Comparison of ENCODE assay signal across 18 cellular contexts in the genomic region with DNA sequence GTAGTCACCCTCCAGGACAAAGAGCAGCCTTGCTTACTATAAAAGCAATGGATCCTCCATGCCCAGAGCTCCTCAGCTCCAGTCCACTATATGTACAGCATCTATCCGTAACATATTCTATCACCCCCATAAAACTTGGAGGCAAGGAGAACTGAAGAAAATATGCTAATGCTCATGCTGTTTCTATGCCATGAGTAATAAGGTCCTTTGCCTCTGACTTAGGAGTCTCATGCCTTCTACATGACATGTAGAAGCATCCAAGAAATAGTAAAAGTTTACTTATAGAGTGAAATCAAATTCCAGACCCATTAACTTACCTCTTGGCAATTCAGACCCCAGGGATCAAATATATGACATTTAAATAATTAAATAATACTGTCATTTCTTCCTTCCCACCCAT.
"Had no signal": no experiment of that assay in that cellular context is flagged by ENCODE, and none has a peak within 500 bp of the region (broad histone marks: within the 10 kb centered on the region; RNA-seq: fewer than 3 reads in every experiment).

No MANE protein-coding gene starts in this region.

- H3K9me3 Mint-ChIP-seq: activated naive CD8-positive, alpha-beta T cell treated with anti-CD3 and anti-CD28 coated beads, Interleukin-2, amount 50 U/mL, for 24 hours; neural crest cell had no signal

- ATAC-seq: activated naive CD8-positive, alpha-beta T cell treated with anti-CD3 and anti-CD28 coated beads, Interleukin-2, amount 50 U/mL, for 24 hours; gastrocnemius medialis; heart left ventricle; left colon; pancreas; stimulated activated naive B cell treated with anti-CD40 and anti-IgM and Interleukin-4, amounts not matched to agents 10 μg/mL and 1 μg/mL and 100 μg/mL, for 72 hours had no signal

- H3K36me3 ChIP-seq: ascending aorta, colonic mucosa, esophagus squamous epithelium, gastrocnemius medialis, heart left ventricle, pancreas, thyroid gland had no signal

- H3K4me3 Mint-ChIP-seq: activated naive CD8-positive, alpha-beta T cell treated with anti-CD3 and anti-CD28 coated beads, Interleukin-2, amount 50 U/mL, for 24 hours; activated T-helper 1 cell treated with anti-CD3 and anti-CD28 coated beads, Interleukin-12 subunit alpha, Interleukin-12 subunit beta, Interleukin-2, Interleukin-4 antibody, amounts not matched to agents 30 ng/mL and 10 ng/mL and 1 ng/mL, durations not matched to agents 14 hours and 24 hours and 36 hours; neural crest cell; stimulated activated naive B cell treated with anti-CD40 and anti-IgM and Interleukin-4, amounts not matched to agents 10 μg/mL and 1 μg/mL and 100 μg/mL, for 72 hours had no signal

- H3K4me1 ChIP-seq: colonic mucosa had no signal

- H3K9me3 ChIP-seq: ascending aorta, colonic mucosa, esophagus squamous epithelium, gastrocnemius medialis, heart left ventricle, pancreas, thyroid gland had no signal

- DNase-seq: activated CD4-positive, CD25-positive, alpha-beta regulatory T cell treated with anti-CD3 and anti-CD28 coated beads, Interleukin-2, amount 50 U/mL, for 72 hours; activated naive CD4-positive, alpha-beta T cell; activated naive CD8-positive, alpha-beta T cell treated with anti-CD3 and anti-CD28 coated beads, Interleukin-2, amount 50 U/mL, for 24 hours; colonic mucosa; esophagus squamous epithelium; gastrocnemius medialis; heart left ventricle; left colon; midbrain; pancreas; stimulated activated CD4-positive, alpha-beta T cell treated with anti-CD3 and anti-CD28 coated beads, Interleukin-2, amount 100 ng/mL, for 48 hours; stimulated activated naive B cell treated with anti-CD40 and anti-IgM and Interleukin-4, amounts not matched to agents 10 μg/mL and 1 μg/mL and 100 μg/mL, for 72 hours; SW 1271; thyroid gland had no signal

- H3K27me3 Mint-ChIP-seq: activated naive CD8-positive, alpha-beta T cell treated with anti-CD3 and anti-CD28 coated beads, Interleukin-2, amount 50 U/mL, for 24 hours; stimulated activated naive B cell treated with anti-CD40 and anti-IgM and Interleukin-4, amounts not matched to agents 10 μg/mL and 1 μg/mL and 100 μg/mL, for 72 hours had no signal

- H3K27ac ChIP-seq: ascending aorta, colonic mucosa, esophagus squamous epithelium, gastrocnemius medialis, heart left ventricle, pancreas, thyroid gland had no signal

- H3K27ac Mint-ChIP-seq: activated naive CD8-positive, alpha-beta T cell treated with anti-CD3 and anti-CD28 coated beads, Interleukin-2, amount 50 U/mL, for 24 hours; activated T-helper 1 cell treated with anti-CD3 and anti-CD28 coated beads, Interleukin-12 subunit alpha, Interleukin-12 subunit beta, Interleukin-2, Interleukin-4 antibody, amounts not matched to agents 30 ng/mL and 10 ng/mL and 1 ng/mL, durations not matched to agents 14 hours and 24 hours and 36 hours; stimulated activated naive B cell treated with anti-CD40 and anti-IgM and Interleukin-4, amounts not matched to agents 10 μg/mL and 1 μg/mL and 100 μg/mL, for 72 hours had no signal

- H3K27me3 ChIP-seq: ascending aorta, colonic mucosa, esophagus squamous epithelium, gastrocnemius medialis, heart left ventricle, pancreas, thyroid gland had no signal

- H3K4me3 ChIP-seq: ascending aorta, colonic mucosa, esophagus squamous epithelium, gastrocnemius medialis, heart left ventricle, lung, pancreas, thyroid gland had no signal
